1 cellular context compared by ENCODE assay signal in genomic region chr5:176866913-176867312, GRCh38.
TF ChIP-seq lines count a peak whose summit lies in the region.

No MANE protein-coding gene starts in this region.

TF ChIP-seq in GM23338, 12 proteins besides CTCF, POLR2A, EP300 and RAD21 (continued from another document):
- no peak for TF ChIP-seq ZNF462 (CRISPR knock-in tag; IDR thresholded peaks at IDR 0.05)
- TF ChIP-seq ZNF331 (CRISPR knock-in tag; IDR thresholded peaks at IDR 0.05; ENCODE audit: low read depth) = no peak
- no peak for TF ChIP-seq ZNF114 (CRISPR knock-in tag; IDR thresholded peaks at IDR 0.05)
- TF ChIP-seq CREB1 (CRISPR knock-in tag; IDR thresholded peaks at IDR 0.05; ENCODE audit: low read depth) = no peak
- TF ChIP-seq NANOG (IDR thresholded peaks at IDR 0.05; ENCODE audit: borderline replicate concordance) = no peak
- TF ChIP-seq EZH2 (IDR thresholded peaks at IDR 0.05; ENCODE audit: low read depth, unreplicated experiment) = no peak
TF ChIP-seq in GM23338: peak in this region for 0.
